ENCODE assay signal across 8 cellular contexts in the genomic region with DNA sequence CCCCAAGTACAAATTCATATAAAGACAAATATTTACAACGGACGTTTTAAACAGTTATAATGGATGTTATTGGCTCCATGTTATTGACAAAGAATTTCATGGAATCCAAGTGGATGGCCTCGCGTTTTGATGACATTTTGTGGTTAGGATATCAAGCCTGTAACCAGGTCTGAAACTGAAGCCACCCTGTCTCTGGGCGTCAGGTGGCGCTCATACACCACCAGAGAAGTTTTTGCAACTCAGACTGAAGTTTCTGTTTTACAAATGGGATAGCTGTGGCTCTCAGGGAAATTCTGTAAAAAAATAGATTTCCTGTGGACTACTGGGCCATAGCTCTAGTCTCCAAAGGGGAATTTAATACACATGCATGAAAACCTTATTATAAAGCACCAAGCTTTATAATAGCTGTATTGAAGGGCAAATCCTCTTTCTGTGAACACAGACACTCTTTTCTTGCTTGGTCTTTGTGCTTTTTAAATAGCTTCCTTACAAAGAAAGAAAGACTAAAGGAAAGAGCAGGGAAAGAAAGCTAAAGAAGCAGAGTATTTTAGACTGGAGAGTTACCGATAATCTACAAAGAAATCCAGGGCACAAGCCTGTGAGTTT.
A peak's percentile ranks its signal among the peaks of the same experiment; 100 is the strongest.
DNase-seq lines count a peak whose midpoint lies in the region; ATAC-seq, FAIRE-seq and TF ChIP-seq lines count a peak whose summit lies in the region.

No MANE protein-coding gene starts in this region.

- no peaks in the 10 kb centered on the region for H3K27me3 ChIP-seq in left lung

- no peaks in the 10 kb centered on the region for H3K4me1 ChIP-seq in left lung

- intact Hi-C loops in left lung (cut with DNase I): loop anchor here in 1 of 2 donors (10.0 kb wide), 1 partner anchor 230 kb away; no protein-coding TSS in a partner anchor

- no peak overlapping the region for H3K4me3 ChIP-seq in cardiac fibroblast (replicated peaks in 1 of 2; ENCODE audit: low read depth in 2 of 2, low read length in 2 of 2)
- no peak overlapping the region for H3K4me3 ChIP-seq in left lung

- DNase-seq in DMS114 treated with DMSO at 0.1 percent for 48 hours (lab: John Stamatoyannopoulos, UW; ENCODE audit: unreplicated experiment) (peak; percentile 42), RCC 7860 (ENCODE audit: low spot score) (peak; percentile 23), cardiac fibroblast (ENCODE audit: low read depth in 2 of 2) (peak; percentile 72 to 73), left lung (no peak), superior temporal gyrus (ENCODE audit: extremely low spot score) (peak; percentile 70)

- no peak overlapping the region for H3K27ac ChIP-seq in left lung

- H3K36me3 ChIP-seq in left lung: no peaks in the 10 kb centered on the region

- peak; percentile 58 for ATAC-seq in GM19043 (IDR thresholded peaks at IDR 0.05; ENCODE audit: low read depth, unreplicated experiment)
- peak; percentile 82 for ATAC-seq in HG03442 (IDR thresholded peaks at IDR 0.05; ENCODE audit: unreplicated experiment)
- peak; percentile 82 for ATAC-seq in left lung
- no peak for ATAC-seq in HG03571 (IDR thresholded peaks at IDR 0.05; ENCODE audit: unreplicated experiment)

- TF ChIP-seq CTCF in cardiac fibroblast (IDR thresholded peaks at IDR 0.05; ENCODE audit: low read depth, low read length) (peak; percentile 85), left lung (IDR thresholded peaks at IDR 0.05) (peak; percentile 47 to 55)

- FAIRE-seq in RCC 7860 (lab: Jason Lieb, UNC): no peak

- H3K9me3 ChIP-seq in left lung: no peaks in the 10 kb centered on the region

Comparison
In these comparisons a context has a peak if more than half of its experiments do, and no peak if none do; other contexts are left out.
1. DNase-seq: peak in DMS114 treated with DMSO at 0.1 percent for 48 hours (single experiment), RCC 7860 (single experiment), cardiac fibroblast (2 of 2) and superior temporal gyrus (single experiment); none in left lung (0 of 2).